Comparison of ENCODE assay signal across 10 cellular contexts in the genomic region with DNA sequence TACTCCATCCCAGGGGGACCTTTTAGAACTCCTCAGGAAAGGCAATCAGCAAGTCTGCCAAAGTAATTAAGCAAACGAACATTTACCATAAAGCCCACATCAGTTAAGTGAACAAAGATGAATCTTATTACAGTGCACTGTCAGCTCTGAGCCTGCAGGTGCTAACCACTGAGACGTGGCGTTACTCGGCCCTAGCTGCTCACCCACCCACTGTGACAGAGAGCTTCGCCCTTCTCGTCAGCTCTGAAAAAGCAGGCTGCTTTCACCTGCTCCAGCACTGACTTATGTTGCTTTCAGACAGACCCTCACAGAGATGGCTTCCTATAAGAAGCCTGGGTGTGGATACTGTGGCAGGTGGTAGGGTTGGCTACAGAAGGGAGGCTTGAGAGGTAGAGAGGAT. TPM values are rescaled to one million over a fixed set of nuclear protein-coding genes. Genes with fewer than 3 reads are reported as not detected.
A peak's percentile ranks its signal among the peaks of the same experiment; 100 is the strongest.
DNase-seq lines count a peak whose midpoint lies in the region; ATAC-seq and TF ChIP-seq lines count a peak whose summit lies in the region.
"Had no signal": no experiment of that assay in that cellular context is flagged by ENCODE, and none has a peak within 500 bp of the region (broad histone marks: within the 10 kb centered on the region; RNA-seq: fewer than 3 reads in every experiment).

No MANE protein-coding gene starts in this region.

- peaks cover 50% of the 10 kb centered on the region for H3K4me1 Mint-ChIP-seq in stimulated activated naive CD8-positive, alpha-beta T cell treated with anti-CD3 and anti-CD28 coated beads, Interleukin-15, amount 100 ng/mL, for 72 hours
- H3K4me1 Mint-ChIP-seq in activated CD4-positive, alpha-beta T cell treated with anti-CD3 and anti-CD28 coated beads, Interleukin-2, amount 10 ng/mL, durations not matched to agents 24 days and 14 days: peaks cover 11% of the 10 kb centered on the region

- TF ChIP-seq CTCF in omental fat pad (IDR thresholded peaks at IDR 0.05): no peak
- no peak for TF ChIP-seq CTCF in thyroid gland (IDR thresholded peaks at IDR 0.05)

- H4K20me1 ChIP-seq in GM23248 (ENCODE audit: insufficient read depth): no peaks in the 10 kb centered on the region; the same call in 1 of the 2 replicates

- H3F3A ChIP-seq in GM23248 (ENCODE audit: insufficient read depth): peaks cover 9% of the 10 kb centered on the region; the same call in 1 of the 2 replicates

- H3K27ac ChIP-seq in GM23248 (no peak overlapping the region), thyroid gland (no peak overlapping the region)

- no peak overlapping the region for H3K4me2 ChIP-seq in GM23248 (ENCODE audit: unreplicated experiment)

- TF ChIP-seq POLR2A in thyroid gland (IDR thresholded peaks at IDR 0.05): no peak

- no peak overlapping the region for H3K4me3 Mint-ChIP-seq in stimulated activated naive CD8-positive, alpha-beta T cell treated with anti-CD3 and anti-CD28 coated beads, Interleukin-15, amount 100 ng/mL, for 72 hours
- no peak overlapping the region for H3K4me3 Mint-ChIP-seq in activated CD4-positive, alpha-beta T cell treated with anti-CD3 and anti-CD28 coated beads, Interleukin-2, amount 10 ng/mL, durations not matched to agents 24 days and 14 days

- H2AFZ ChIP-seq in GM23248: no peak overlapping the region

- 96 to 98% methylated on average over 6 of the region's 6 CpGs for WGBS in GM23248 (ENCODE audit: low coverage in 1 of 2, low lambda C conversion rate in 2 of 2, missing lambda C conversion rate in 2 of 2), 2 experiments
- 88 to 92% methylated on average over 6 of the region's 6 CpGs for WGBS in thyroid gland, 2 donors

- H3K4me1 ChIP-seq in GM23248 (ENCODE audit: insufficient read depth) (no peaks in the 10 kb centered on the region), thyroid gland (peaks cover 4 to 6% of the 10 kb centered on the region in 2 donors)

- no peak for ATAC-seq in stimulated activated naive CD8-positive, alpha-beta T cell treated with anti-CD3 and anti-CD28 coated beads, Interleukin-15, Interleukin-2, amounts not matched to agents 100 U/mL and 50 U/mL, for 24 hours
- ATAC-seq in stimulated activated naive CD8-positive, alpha-beta T cell treated with anti-CD3 and anti-CD28 coated beads, Interleukin-15, amount 100 ng/mL, for 72 hours: no peak
- ATAC-seq in HG02798 (IDR thresholded peaks at IDR 0.05; ENCODE audit: poor library complexity, unreplicated experiment) (peak; percentile 57), omental fat pad (ENCODE audit: low FRiP score) (no peak)

- intact Hi-C loops in activated CD4-positive, alpha-beta T cell treated with anti-CD3 and anti-CD28 coated beads, Interleukin-2, amount 10 ng/mL, durations not matched to agents 24 days and 14 days (cut with micrococcal nuclease): no loop called here
- intact Hi-C loops in thyroid gland (cut with DNase I): no loop called here

- peak; percentile 13 for DNase-seq in stimulated activated naive CD8-positive, alpha-beta T cell treated with anti-CD3 and anti-CD28 coated beads, Interleukin-15, Interleukin-2, amounts not matched to agents 100 U/mL and 50 U/mL, for 24 hours
- DNase-seq in stimulated activated naive CD8-positive, alpha-beta T cell treated with anti-CD3 and anti-CD28 coated beads, Interleukin-15, amount 100 ng/mL, for 72 hours: no peak
- DNase-seq in NCI-H187 (lab: John Stamatoyannopoulos, UW): peak; percentile 35 to 72
- DNase-seq in activated CD4-positive, alpha-beta T cell treated with anti-CD3 and anti-CD28 coated beads, Interleukin-2, amount 10 ng/mL, durations not matched to agents 24 days and 14 days: no peak
- DNase-seq in GM23248: no peak
- DNase-seq in omental fat pad (ENCODE audit: low spot score): no peak
- DNase-seq in thyroid gland: no peak
- DNase-seq: activated gamma-delta T cell treated with Interleukin-2 at 50 U/mL for 16 hours, SHP77 treated with DMSO at 0.1 percent for 48 hours had no signal

- H3K27me3 Mint-ChIP-seq in stimulated activated naive CD8-positive, alpha-beta T cell treated with anti-CD3 and anti-CD28 coated beads, Interleukin-15, amount 100 ng/mL, for 72 hours: no peaks in the 10 kb centered on the region
- H3K27me3 Mint-ChIP-seq in activated CD4-positive, alpha-beta T cell treated with anti-CD3 and anti-CD28 coated beads, Interleukin-2, amount 10 ng/mL, durations not matched to agents 24 days and 14 days: no peaks in the 10 kb centered on the region

- in situ Hi-C loops in GM23248 (cut with MboI): no loop called here

- no peaks in the 10 kb centered on the region for H3K9me3 Mint-ChIP-seq in stimulated activated naive CD8-positive, alpha-beta T cell treated with anti-CD3 and anti-CD28 coated beads, Interleukin-15, amount 100 ng/mL, for 72 hours
- H3K9me3 Mint-ChIP-seq in activated CD4-positive, alpha-beta T cell treated with anti-CD3 and anti-CD28 coated beads, Interleukin-2, amount 10 ng/mL, durations not matched to agents 24 days and 14 days: no peaks in the 10 kb centered on the region

- H3K4me3 ChIP-seq in GM23248: no peak overlapping the region
- H3K4me3 ChIP-seq in thyroid gland (replicated peaks in 1 of 3): no peak overlapping the region

- H3K27me3 ChIP-seq in GM23248 (replicated peaks; ENCODE audit: insufficient read depth) (no peaks in the 10 kb centered on the region), thyroid gland (no peaks in the 10 kb centered on the region)

- no peaks in the 10 kb centered on the region for H3K36me3 ChIP-seq in GM23248 (ENCODE audit: low read depth)
- no peaks in the 10 kb centered on the region for H3K36me3 ChIP-seq in thyroid gland

- H3K27ac Mint-ChIP-seq in stimulated activated naive CD8-positive, alpha-beta T cell treated with anti-CD3 and anti-CD28 coated beads, Interleukin-15, amount 100 ng/mL, for 72 hours: no peak overlapping the region
- no peak overlapping the region for H3K27ac Mint-ChIP-seq in activated CD4-positive, alpha-beta T cell treated with anti-CD3 and anti-CD28 coated beads, Interleukin-2, amount 10 ng/mL, durations not matched to agents 24 days and 14 days

- no peaks in the 10 kb centered on the region for H3K79me2 ChIP-seq in GM23248 (ENCODE audit: insufficient read depth)

- peaks cover 3% of the 10 kb centered on the region for H3K36me3 Mint-ChIP-seq in activated CD4-positive, alpha-beta T cell treated with anti-CD3 and anti-CD28 coated beads, Interleukin-2, amount 10 ng/mL, durations not matched to agents 24 days and 14 days (ENCODE audit: low read depth)

- no peaks in the 10 kb centered on the region for H3K9me2 ChIP-seq in GM23248 (ENCODE audit: insufficient read depth)

- H3K9me3 ChIP-seq in GM23248 (ENCODE audit: low read depth) (no peaks in the 10 kb centered on the region), thyroid gland (no peaks in the 10 kb centered on the region)

- H3K9ac ChIP-seq in GM23248: no peak overlapping the region

RNA-seq across cellular contexts. Expression of gene KCNIP2, which starts 57.7 kb away (rescaled TPM):
- total RNA-seq in activated CD4-positive, alpha-beta T cell treated with anti-CD3 and anti-CD28 coated beads, Interleukin-2, amount 10 ng/mL, durations not matched to agents 24 days and 14 days: 2.3 and 3.5 TPM in 2 replicates
- total RNA-seq in GM23248 (2014; rRNA removed; shearing (Covaris generic)): 0.22 TPM in 1 of 2 replicates, not detected in the other
- 0.15 and 0.24 TPM in 2 replicates for polyA plus RNA-seq in GM23248 (2016; fragmentation: Nextera tagmentation; extraction: Ambion mirVana)
- total RNA-seq in omental fat pad: 100 to 1,000 TPM in 1 of 4 donors, 10 to 100 TPM in 3; 60.4 to 252 (median 80.3) TPM
- 1 to 10 TPM; 1.0 to 3.5 (median 1.4) TPM for total RNA-seq in thyroid gland

Comparison
In these comparisons a context has a peak if more than half of its experiments do, and no peak if none do; other contexts are left out.
1. DNase-seq: peak in stimulated activated naive CD8-positive, alpha-beta T cell treated with anti-CD3 and anti-CD28 coated beads, Interleukin-15, Interleukin-2, amounts not matched to agents 100 U/mL and 50 U/mL, for 24 hours (single experiment) and NCI-H187 (2 of 2); none in stimulated activated naive CD8-positive, alpha-beta T cell treated with anti-CD3 and anti-CD28 coated beads, Interleukin-15, amount 100 ng/mL, for 72 hours (0 of 2), activated CD4-positive, alpha-beta T cell treated with anti-CD3 and anti-CD28 coated beads, Interleukin-2, amount 10 ng/mL, durations not matched to agents 24 days and 14 days (single experiment), GM23248 (single experiment), omental fat pad (single experiment) and thyroid gland (0 of 2).
2. RNA of gene KCNIP2, which starts 57.7 kb away (total RNA-seq): 60.4 to 252 TPM in omental fat pad; 2.3 to 3.5 TPM in activated CD4-positive, alpha-beta T cell treated with anti-CD3 and anti-CD28 coated beads, Interleukin-2, amount 10 ng/mL, durations not matched to agents 24 days and 14 days, 1.0 to 3.5 TPM in thyroid gland and 0.22 TPM in GM23248; every median in the first group is over 10 times any median in the second.